Comparison of ENCODE assay signal across 1 cellular context in the genomic region with DNA sequence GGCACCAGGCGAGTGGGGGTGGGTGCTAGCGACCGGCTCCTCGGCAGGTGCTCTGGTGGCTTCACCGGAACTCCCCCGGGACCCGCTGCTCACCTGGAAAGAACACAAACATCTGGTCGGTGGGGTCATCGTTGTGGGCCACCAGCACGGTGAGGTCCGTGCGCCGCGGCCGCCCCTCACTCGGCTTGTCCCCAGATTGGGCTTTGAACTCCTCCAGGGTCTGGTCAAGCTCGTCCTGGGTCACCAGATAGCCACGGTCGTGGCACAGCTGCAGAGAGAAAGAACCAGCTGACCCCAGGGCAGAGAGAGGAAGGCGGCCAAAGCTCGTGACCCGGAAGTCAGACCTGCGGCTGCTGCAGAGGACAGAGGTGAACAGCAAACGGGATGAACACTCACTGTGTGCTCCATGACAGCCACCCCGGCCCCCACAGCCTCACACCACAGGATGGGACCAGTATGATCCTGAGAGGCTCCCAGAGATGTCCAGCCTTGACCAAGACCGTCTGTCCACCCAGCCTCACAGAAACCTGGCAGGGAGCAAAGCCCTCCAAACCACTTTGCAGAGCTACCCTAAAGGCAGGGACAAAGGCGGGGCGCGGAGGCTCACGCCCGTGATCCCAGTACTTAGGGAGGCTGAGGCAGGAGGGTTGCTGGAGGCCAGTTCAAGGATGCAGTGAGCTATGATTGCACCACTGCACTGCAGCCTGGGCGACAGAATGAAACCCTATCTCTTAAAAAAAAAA.
TF ChIP-seq lines count a peak whose summit lies in the region.

No MANE protein-coding gene starts in this region.

TF ChIP-seq in HepG2, 621 proteins besides CTCF, POLR2A, EP300 and RAD21 (continued from another document and continues in another):
- TF ChIP-seq, protein P1, sequence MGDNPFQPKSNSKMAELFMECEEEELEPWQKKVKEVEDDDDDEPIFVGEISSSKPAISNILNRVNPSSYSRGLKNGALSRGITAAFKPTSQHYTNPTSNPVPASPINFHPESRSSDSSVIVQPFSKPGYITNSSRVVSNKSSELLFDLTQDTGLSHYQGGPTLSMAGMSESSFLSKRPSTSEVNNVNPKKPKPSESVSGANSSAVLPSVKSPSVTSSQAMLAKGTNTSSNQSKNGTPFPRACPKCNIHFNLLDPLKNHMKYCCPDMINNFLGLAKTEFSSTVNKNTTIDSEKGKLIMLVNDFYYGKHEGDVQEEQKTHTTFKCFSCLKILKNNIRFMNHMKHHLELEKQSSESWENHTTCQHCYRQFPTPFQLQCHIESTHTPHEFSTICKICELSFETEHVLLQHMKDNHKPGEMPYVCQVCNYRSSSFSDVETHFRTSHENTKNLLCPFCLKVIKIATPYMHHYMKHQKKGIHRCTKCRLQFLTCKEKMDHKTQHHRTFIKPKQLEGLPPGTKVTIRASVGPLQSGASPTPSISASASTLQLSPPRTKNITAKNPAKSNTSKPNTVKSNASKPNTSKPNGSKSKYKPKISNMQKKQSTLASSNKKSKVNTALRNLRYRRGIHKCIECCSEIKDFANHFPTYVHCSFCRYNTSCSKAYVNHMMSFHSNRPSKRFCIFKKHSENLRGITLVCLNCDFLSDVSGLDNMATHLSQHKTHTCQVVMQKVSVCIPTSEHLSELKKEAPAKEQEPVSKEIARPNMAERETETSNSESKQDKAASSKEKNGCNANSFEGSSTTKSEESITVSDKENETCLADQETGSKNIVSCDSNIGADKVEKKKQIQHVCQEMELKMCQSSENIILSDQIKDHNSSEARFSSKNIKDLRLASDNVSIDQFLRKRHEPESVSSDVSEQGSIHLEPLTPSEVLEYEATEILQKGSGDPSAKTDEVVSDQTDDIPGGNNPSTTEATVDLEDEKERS (CRISPR knock-in tag; IDR thresholded peaks at IDR 0.05): no peak
- TF ChIP-seq HIVEP1 (CRISPR knock-in tag; IDR thresholded peaks at IDR 0.05) (no peak), AGO1 (IDR thresholded peaks at IDR 0.05; ENCODE audit: low read depth, low read length, poor library complexity, severe bottlenecking) (no peak), KDM3A (CRISPR knock-in tag; IDR thresholded peaks at IDR 0.05; ENCODE audit: low read depth) (no peak), GTF3A (CRISPR knock-in tag; conservative IDR thresholded peaks at IDR 0.05) (no peak), THAP11 (CRISPR knock-in tag; IDR thresholded peaks at IDR 0.05) (0 out of 2 replicates have a peak, but pooled peaks have one; percentile 20), ZNF253 (CRISPR knock-in tag; IDR thresholded peaks at IDR 0.05; ENCODE audit: borderline replicate concordance) (no peak), ZC3H4 (CRISPR knock-in tag; IDR thresholded peaks at IDR 0.05; ENCODE audit: borderline replicate concordance) (no peak), PLRG1 (conservative IDR thresholded peaks at IDR 0.05) (no peak), IKZF1 (IDR thresholded peaks at IDR 0.05) (no peak), MED1 (CRISPR knock-in tag; IDR thresholded peaks at IDR 0.05) (0 out of 2 replicates have a peak, but pooled peaks have one; percentile 50), SSRP1 (CRISPR knock-in tag; IDR thresholded peaks at IDR 0.05) (no peak), ZNF282 (IDR thresholded peaks at IDR 0.05; ENCODE audit: partially characterized antibody) (no peak), KMT2B (CRISPR knock-in tag; IDR thresholded peaks at IDR 0.05) (no peak), SRY (CRISPR knock-in tag; IDR thresholded peaks at IDR 0.05) (0 out of 2 replicates have a peak, but pooled peaks have one; percentile 12), TOPORS (CRISPR knock-in tag; IDR thresholded peaks at IDR 0.05) (no peak), NR2F2 (IDR thresholded peaks at IDR 0.05; ENCODE audit: borderline replicate concordance, low read depth) (no peak)
- TF ChIP-seq, protein P2, sequence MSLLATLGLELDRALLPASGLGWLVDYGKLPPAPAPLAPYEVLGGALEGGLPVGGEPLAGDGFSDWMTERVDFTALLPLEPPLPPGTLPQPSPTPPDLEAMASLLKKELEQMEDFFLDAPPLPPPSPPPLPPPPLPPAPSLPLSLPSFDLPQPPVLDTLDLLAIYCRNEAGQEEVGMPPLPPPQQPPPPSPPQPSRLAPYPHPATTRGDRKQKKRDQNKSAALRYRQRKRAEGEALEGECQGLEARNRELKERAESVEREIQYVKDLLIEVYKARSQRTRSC (CRISPR knock-in tag; IDR thresholded peaks at IDR 0.05; ENCODE audit: low read depth): no peak
- TF ChIP-seq, protein P3, sequence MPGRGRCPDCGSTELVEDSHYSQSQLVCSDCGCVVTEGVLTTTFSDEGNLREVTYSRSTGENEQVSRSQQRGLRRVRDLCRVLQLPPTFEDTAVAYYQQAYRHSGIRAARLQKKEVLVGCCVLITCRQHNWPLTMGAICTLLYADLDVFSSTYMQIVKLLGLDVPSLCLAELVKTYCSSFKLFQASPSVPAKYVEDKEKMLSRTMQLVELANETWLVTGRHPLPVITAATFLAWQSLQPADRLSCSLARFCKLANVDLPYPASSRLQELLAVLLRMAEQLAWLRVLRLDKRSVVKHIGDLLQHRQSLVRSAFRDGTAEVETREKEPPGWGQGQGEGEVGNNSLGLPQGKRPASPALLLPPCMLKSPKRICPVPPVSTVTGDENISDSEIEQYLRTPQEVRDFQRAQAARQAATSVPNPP (CRISPR knock-in tag; IDR thresholded peaks at IDR 0.05): no peak
- TF ChIP-seq, protein P4, sequence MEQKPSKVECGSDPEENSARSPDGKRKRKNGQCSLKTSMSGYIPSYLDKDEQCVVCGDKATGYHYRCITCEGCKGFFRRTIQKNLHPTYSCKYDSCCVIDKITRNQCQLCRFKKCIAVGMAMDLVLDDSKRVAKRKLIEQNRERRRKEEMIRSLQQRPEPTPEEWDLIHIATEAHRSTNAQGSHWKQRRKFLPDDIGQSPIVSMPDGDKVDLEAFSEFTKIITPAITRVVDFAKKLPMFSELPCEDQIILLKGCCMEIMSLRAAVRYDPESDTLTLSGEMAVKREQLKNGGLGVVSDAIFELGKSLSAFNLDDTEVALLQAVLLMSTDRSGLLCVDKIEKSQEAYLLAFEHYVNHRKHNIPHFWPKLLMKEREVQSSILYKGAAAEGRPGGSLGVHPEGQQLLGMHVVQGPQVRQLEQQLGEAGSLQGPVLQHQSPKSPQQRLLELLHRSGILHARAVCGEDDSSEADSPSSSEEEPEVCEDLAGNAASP (CRISPR knock-in tag; IDR thresholded peaks at IDR 0.05; ENCODE audit: borderline replicate concordance): no peak
- TF ChIP-seq, protein P5, sequence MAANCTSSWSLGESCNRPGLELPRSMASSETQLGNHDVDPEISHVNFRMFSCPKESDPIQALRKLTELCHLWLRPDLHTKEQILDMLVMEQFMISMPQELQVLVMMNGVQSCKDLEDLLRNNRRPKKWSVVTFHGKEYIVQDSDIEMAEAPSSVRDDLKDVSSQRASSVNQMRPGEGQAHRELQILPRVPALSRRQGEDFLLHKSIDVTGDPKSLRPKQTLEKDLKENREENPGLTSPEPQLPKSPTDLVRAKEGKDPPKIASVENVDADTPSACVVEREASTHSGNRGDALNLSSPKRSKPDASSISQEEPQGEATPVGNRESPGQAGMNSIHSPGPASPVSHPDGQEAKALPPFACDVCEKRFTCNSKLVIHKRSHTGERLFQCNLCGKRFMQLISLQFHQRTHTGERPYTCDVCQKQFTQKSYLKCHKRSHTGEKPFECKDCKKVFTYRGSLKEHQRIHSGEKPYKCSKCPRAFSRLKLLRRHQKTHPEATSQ (CRISPR knock-in tag; IDR thresholded peaks at IDR 0.05; ENCODE audit: borderline replicate concordance): no peak
- TF ChIP-seq, protein P6, sequence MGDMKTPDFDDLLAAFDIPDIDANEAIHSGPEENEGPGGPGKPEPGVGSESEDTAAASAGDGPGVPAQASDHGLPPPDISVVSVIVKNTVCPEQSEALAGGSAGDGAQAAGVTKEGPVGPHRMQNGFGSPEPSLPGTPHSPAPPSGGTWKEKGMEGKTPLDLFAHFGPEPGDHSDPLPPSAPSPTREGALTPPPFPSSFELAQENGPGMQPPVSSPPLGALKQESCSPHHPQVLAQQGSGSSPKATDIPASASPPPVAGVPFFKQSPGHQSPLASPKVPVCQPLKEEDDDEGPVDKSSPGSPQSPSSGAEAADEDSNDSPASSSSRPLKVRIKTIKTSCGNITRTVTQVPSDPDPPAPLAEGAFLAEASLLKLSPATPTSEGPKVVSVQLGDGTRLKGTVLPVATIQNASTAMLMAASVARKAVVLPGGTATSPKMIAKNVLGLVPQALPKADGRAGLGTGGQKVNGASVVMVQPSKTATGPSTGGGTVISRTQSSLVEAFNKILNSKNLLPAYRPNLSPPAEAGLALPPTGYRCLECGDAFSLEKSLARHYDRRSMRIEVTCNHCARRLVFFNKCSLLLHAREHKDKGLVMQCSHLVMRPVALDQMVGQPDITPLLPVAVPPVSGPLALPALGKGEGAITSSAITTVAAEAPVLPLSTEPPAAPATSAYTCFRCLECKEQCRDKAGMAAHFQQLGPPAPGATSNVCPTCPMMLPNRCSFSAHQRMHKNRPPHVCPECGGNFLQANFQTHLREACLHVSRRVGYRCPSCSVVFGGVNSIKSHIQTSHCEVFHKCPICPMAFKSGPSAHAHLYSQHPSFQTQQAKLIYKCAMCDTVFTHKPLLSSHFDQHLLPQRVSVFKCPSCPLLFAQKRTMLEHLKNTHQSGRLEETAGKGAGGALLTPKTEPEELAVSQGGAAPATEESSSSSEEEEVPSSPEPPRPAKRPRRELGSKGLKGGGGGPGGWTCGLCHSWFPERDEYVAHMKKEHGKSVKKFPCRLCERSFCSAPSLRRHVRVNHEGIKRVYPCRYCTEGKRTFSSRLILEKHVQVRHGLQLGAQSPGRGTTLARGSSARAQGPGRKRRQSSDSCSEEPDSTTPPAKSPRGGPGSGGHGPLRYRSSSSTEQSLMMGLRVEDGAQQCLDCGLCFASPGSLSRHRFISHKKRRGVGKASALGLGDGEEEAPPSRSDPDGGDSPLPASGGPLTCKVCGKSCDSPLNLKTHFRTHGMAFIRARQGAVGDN (CRISPR knock-in tag; IDR thresholded peaks at IDR 0.05): peak; percentile 88
- TF ChIP-seq, protein P7, sequence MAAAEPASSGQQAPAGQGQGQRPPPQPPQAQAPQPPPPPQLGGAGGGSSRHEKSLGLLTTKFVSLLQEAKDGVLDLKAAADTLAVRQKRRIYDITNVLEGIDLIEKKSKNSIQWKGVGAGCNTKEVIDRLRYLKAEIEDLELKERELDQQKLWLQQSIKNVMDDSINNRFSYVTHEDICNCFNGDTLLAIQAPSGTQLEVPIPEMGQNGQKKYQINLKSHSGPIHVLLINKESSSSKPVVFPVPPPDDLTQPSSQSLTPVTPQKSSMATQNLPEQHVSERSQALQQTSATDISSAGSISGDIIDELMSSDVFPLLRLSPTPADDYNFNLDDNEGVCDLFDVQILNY (CRISPR knock-in tag; conservative IDR thresholded peaks at IDR 0.05): no peak
- TF ChIP-seq, protein P8, sequence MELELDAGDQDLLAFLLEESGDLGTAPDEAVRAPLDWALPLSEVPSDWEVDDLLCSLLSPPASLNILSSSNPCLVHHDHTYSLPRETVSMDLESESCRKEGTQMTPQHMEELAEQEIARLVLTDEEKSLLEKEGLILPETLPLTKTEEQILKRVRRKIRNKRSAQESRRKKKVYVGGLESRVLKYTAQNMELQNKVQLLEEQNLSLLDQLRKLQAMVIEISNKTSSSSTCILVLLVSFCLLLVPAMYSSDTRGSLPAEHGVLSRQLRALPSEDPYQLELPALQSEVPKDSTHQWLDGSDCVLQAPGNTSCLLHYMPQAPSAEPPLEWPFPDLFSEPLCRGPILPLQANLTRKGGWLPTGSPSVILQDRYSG (CRISPR knock-in tag; IDR thresholded peaks at IDR 0.05): no peak
- TF ChIP-seq, protein P9, sequence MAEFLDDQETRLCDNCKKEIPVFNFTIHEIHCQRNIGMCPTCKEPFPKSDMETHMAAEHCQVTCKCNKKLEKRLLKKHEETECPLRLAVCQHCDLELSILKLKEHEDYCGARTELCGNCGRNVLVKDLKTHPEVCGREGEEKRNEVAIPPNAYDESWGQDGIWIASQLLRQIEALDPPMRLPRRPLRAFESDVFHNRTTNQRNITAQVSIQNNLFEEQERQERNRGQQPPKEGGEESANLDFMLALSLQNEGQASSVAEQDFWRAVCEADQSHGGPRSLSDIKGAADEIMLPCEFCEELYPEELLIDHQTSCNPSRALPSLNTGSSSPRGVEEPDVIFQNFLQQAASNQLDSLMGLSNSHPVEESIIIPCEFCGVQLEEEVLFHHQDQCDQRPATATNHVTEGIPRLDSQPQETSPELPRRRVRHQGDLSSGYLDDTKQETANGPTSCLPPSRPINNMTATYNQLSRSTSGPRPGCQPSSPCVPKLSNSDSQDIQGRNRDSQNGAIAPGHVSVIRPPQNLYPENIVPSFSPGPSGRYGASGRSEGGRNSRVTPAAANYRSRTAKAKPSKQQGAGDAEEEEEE (CRISPR knock-in tag; IDR thresholded peaks at IDR 0.05; ENCODE audit: borderline replicate concordance): no peak
- TF ChIP-seq, protein P10, sequence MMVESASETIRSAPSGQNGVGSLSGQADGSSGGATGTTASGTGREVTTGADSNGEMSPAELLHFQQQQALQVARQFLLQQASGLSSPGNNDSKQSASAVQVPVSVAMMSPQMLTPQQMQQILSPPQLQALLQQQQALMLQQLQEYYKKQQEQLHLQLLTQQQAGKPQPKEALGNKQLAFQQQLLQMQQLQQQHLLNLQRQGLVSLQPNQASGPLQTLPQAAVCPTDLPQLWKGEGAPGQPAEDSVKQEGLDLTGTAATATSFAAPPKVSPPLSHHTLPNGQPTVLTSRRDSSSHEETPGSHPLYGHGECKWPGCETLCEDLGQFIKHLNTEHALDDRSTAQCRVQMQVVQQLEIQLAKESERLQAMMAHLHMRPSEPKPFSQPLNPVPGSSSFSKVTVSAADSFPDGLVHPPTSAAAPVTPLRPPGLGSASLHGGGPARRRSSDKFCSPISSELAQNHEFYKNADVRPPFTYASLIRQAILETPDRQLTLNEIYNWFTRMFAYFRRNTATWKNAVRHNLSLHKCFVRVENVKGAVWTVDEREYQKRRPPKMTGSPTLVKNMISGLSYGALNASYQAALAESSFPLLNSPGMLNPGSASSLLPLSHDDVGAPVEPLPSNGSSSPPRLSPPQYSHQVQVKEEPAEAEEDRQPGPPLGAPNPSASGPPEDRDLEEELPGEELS (CRISPR knock-in tag; IDR thresholded peaks at IDR 0.05): no peak
- TF ChIP-seq, protein P11, sequence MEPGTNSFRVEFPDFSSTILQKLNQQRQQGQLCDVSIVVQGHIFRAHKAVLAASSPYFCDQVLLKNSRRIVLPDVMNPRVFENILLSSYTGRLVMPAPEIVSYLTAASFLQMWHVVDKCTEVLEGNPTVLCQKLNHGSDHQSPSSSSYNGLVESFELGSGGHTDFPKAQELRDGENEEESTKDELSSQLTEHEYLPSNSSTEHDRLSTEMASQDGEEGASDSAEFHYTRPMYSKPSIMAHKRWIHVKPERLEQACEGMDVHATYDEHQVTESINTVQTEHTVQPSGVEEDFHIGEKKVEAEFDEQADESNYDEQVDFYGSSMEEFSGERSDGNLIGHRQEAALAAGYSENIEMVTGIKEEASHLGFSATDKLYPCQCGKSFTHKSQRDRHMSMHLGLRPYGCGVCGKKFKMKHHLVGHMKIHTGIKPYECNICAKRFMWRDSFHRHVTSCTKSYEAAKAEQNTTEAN (CRISPR knock-in tag; conservative IDR thresholded peaks at IDR 0.05): no peak
- TF ChIP-seq, protein P12, sequence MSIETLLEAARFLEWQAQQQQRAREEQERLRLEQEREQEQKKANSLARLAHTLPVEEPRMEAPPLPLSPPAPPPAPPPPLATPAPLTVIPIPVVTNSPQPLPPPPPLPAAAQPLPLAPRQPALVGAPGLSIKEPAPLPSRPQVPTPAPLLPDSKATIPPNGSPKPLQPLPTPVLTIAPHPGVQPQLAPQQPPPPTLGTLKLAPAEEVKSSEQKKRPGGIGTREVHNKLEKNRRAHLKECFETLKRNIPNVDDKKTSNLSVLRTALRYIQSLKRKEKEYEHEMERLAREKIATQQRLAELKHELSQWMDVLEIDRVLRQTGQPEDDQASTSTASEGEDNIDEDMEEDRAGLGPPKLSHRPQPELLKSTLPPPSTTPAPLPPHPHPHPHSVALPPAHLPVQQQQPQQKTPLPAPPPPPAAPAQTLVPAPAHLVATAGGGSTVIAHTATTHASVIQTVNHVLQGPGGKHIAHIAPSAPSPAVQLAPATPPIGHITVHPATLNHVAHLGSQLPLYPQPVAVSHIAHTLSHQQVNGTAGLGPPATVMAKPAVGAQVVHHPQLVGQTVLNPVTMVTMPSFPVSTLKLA (IDR thresholded peaks at IDR 0.05): no peak
